In the genomic region with DNA sequence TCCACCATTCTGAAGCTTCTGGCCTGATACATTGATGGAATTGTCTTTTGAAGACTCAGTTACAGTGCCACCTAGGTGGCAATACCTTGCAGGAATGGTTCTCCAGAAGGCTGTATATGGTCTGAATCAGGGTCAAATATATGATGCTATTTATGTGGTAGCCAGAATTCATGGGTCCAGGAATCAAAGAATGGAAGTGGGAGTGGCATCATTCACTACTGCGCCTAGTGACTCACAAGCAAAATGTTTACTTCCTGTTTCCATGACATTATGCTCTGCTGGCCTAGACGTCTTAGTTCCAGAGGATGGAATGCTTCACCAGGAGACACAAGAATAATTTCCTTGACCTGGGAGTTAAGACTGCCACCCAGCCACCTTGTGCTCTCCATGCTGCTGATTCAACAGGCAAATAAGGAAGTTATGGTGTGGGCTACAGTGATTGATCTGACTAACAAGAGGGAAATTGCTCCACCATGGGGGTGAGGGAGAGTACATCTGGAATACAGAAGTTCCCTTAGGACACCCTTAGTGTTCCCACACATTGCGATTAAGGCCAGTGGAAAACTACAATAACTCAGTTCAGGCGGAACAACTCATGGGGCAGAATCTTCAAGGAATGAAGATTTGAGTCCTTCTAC, we compare ENCODE assay signal across 10 cellular contexts.
DNase-seq lines count a peak whose midpoint lies in the region; ATAC-seq and TF ChIP-seq lines count a peak whose summit lies in the region.
"Had no signal": no experiment of that assay in that cellular context is flagged by ENCODE, and none has a peak within 500 bp of the region (broad histone marks: within the 10 kb centered on the region; RNA-seq: fewer than 3 reads in every experiment).

No MANE protein-coding gene starts in this region.

- no peaks in the 10 kb centered on the region for H3K36me3 Mint-ChIP-seq in CD14-positive monocyte
- H3K36me3 Mint-ChIP-seq in activated T-helper 1 cell treated with anti-CD3 and anti-CD28 coated beads, Interleukin-12 subunit alpha, Interleukin-12 subunit beta, Interleukin-2, Interleukin-4 antibody, amounts not matched to agents 30 ng/mL and 10 ng/mL and 1 ng/mL, durations not matched to agents 14 hours and 24 hours and 36 hours (ENCODE audit: low read depth): no peaks in the 10 kb centered on the region

- peak overlapping the region in 1 of 2 donors; percentile 28 for H3K4me3 Mint-ChIP-seq in CD14-positive monocyte
- H3K4me3 Mint-ChIP-seq in activated T-helper 1 cell treated with anti-CD3 and anti-CD28 coated beads, Interleukin-12 subunit alpha, Interleukin-12 subunit beta, Interleukin-2, Interleukin-4 antibody, amounts not matched to agents 30 ng/mL and 10 ng/mL and 1 ng/mL, durations not matched to agents 14 hours and 24 hours and 36 hours: no peak overlapping the region
- H3K4me3 Mint-ChIP-seq: activated B cell treated with CpG ODN at 0.5 μM for 24 hours had no signal

- no peaks in the 10 kb centered on the region for H3K27me3 Mint-ChIP-seq in CD14-positive monocyte (ENCODE audit: low read depth in 3 of 3)
- peaks cover 7% of the 10 kb centered on the region for H3K27me3 Mint-ChIP-seq in activated T-helper 1 cell treated with anti-CD3 and anti-CD28 coated beads, Interleukin-12 subunit alpha, Interleukin-12 subunit beta, Interleukin-2, Interleukin-4 antibody, amounts not matched to agents 30 ng/mL and 10 ng/mL and 1 ng/mL, durations not matched to agents 14 hours and 24 hours and 36 hours (ENCODE audit: insufficient read depth)

- no peak for ATAC-seq in GM21786 (IDR thresholded peaks at IDR 0.05; ENCODE audit: unreplicated experiment)
- no peak for ATAC-seq in GM21360 (IDR thresholded peaks at IDR 0.05; ENCODE audit: unreplicated experiment)

- DNase-seq in CD14-positive monocyte (ENCODE audit: low spot score) (no peak), HS-27A (ENCODE audit: low read depth) (peak; percentile 12), kidney tubule cell (ENCODE audit: low spot score) (peak; percentile 97), COLO668 (lab: John Stamatoyannopoulos, UW; ENCODE audit: unreplicated experiment) (no peak)
- DNase-seq in activated T-helper 1 cell treated with anti-CD3 and anti-CD28 coated beads, Interleukin-12 subunit alpha, Interleukin-12 subunit beta, Interleukin-2, Interleukin-4 antibody, amounts not matched to agents 30 ng/mL and 10 ng/mL and 1 ng/mL, durations not matched to agents 14 hours and 24 hours and 36 hours (ENCODE audit: low spot score): no peak
- no peak for DNase-seq in stimulated activated CD4-positive, alpha-beta T cell treated with anti-CD3 and anti-CD28 coated beads, Interleukin-2, amount 100 ng/mL, for 48 hours
- DNase-seq: activated B cell treated with CpG ODN at 0.5 μM for 24 hours, midbrain had no signal

- H3K27ac Mint-ChIP-seq in CD14-positive monocyte: peak overlapping the region in 4 of 7 donors; percentile 27 to 52 (median 44)
- peak overlapping the region; percentile 5 for H3K27ac Mint-ChIP-seq in activated T-helper 1 cell treated with anti-CD3 and anti-CD28 coated beads, Interleukin-12 subunit alpha, Interleukin-12 subunit beta, Interleukin-2, Interleukin-4 antibody, amounts not matched to agents 30 ng/mL and 10 ng/mL and 1 ng/mL, durations not matched to agents 14 hours and 24 hours and 36 hours
- H3K27ac Mint-ChIP-seq: activated B cell treated with CpG ODN at 0.5 μM for 24 hours had no signal

- H3K4me1 Mint-ChIP-seq in CD14-positive monocyte: peaks cover 9% of the 10 kb centered on the region
- no peaks in the 10 kb centered on the region for H3K4me1 Mint-ChIP-seq in activated T-helper 1 cell treated with anti-CD3 and anti-CD28 coated beads, Interleukin-12 subunit alpha, Interleukin-12 subunit beta, Interleukin-2, Interleukin-4 antibody, amounts not matched to agents 30 ng/mL and 10 ng/mL and 1 ng/mL, durations not matched to agents 14 hours and 24 hours and 36 hours (ENCODE audit: low read depth)
- H3K4me1 Mint-ChIP-seq: activated B cell treated with CpG ODN at 0.5 μM for 24 hours had no signal

- peaks cover 0 to 8% (median 3%) of the 10 kb centered on the region in 7 donors for H3K9me3 Mint-ChIP-seq in CD14-positive monocyte
- peaks cover 11% of the 10 kb centered on the region for H3K9me3 Mint-ChIP-seq in activated T-helper 1 cell treated with anti-CD3 and anti-CD28 coated beads, Interleukin-12 subunit alpha, Interleukin-12 subunit beta, Interleukin-2, Interleukin-4 antibody, amounts not matched to agents 30 ng/mL and 10 ng/mL and 1 ng/mL, durations not matched to agents 14 hours and 24 hours and 36 hours
- H3K9me3 Mint-ChIP-seq: activated B cell treated with CpG ODN at 0.5 μM for 24 hours had no signal

- intact Hi-C loops in CD14-positive monocyte (cut with micrococcal nuclease): no loop called here
- intact Hi-C loops in activated T-helper 1 cell treated with anti-CD3 and anti-CD28 coated beads, Interleukin-12 subunit alpha, Interleukin-12 subunit beta, Interleukin-2, Interleukin-4 antibody, amounts not matched to agents 30 ng/mL and 10 ng/mL and 1 ng/mL, durations not matched to agents 14 hours and 24 hours and 36 hours (cut with micrococcal nuclease): no loop called here

- TF ChIP-seq CTCF in CD14-positive monocyte (IDR thresholded peaks at IDR 0.05): no peak

Comparison
In these comparisons a context has a peak if more than half of its experiments do, and no peak if none do; other contexts are left out.
1. DNase-seq: peak in HS-27A (single experiment) and kidney tubule cell (single experiment); none in CD14-positive monocyte (single experiment), activated T-helper 1 cell treated with anti-CD3 and anti-CD28 coated beads, Interleukin-12 subunit alpha, Interleukin-12 subunit beta, Interleukin-2, Interleukin-4 antibody, amounts not matched to agents 30 ng/mL and 10 ng/mL and 1 ng/mL, durations not matched to agents 14 hours and 24 hours and 36 hours (single experiment), stimulated activated CD4-positive, alpha-beta T cell treated with anti-CD3 and anti-CD28 coated beads, Interleukin-2, amount 100 ng/mL, for 48 hours (0 of 2) and COLO668 (single experiment).